9 cellular contexts compared by ENCODE assay signal in the genomic region with DNA sequence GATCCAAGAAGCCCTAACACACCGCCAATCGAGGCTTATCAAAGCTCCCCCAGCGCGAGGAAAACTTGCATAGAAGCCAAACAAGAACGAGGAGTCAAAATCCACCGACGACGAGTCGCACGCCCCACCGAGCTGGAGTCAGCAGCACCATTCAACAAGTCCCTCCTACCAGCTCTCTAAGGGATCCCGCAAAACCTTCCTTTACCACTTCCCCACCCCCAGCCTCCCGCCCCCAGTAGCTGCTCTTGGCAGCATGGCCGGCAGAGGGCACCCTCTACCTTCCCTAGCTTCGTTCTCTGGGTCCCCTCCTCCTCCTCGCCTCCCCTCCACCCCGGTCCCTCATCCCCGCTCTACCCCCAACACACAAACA. TPM values are rescaled to one million over a fixed set of nuclear protein-coding genes. Genes with fewer than 3 reads are reported as not detected.
A peak's percentile ranks its signal among the peaks of the same experiment; 100 is the strongest.
DNase-seq lines count a peak whose midpoint lies in the region; ATAC-seq and TF ChIP-seq lines count a peak whose summit lies in the region.
"Had no signal": no experiment of that assay in that cellular context is flagged by ENCODE, and none has a peak within 500 bp of the region (broad histone marks: within the 10 kb centered on the region; RNA-seq: fewer than 3 reads in every experiment).

No MANE protein-coding gene starts in this region.

- peak overlapping the region; percentile 48 to 66 for H3K4me3 ChIP-seq in Panc1 (ENCODE audit: low read depth in 2 of 2, low read length in 2 of 2)
- H3K4me3 ChIP-seq in trophoblast cell (ENCODE audit: low read depth, low read length): peak overlapping the region; percentile 72

- DNase-seq in DMS53 (lab: John Stamatoyannopoulos, UW): peak; percentile 82
- peak; percentile 84 for DNase-seq in GM20000 (ENCODE audit: low spot score)
- peak; percentile 91 for DNase-seq in HK-2 (ENCODE audit: unreplicated experiment)
- no peak for DNase-seq in Panc1 (ENCODE audit: low read depth, low spot score)
- peak; percentile 21 for DNase-seq in activated T-helper 9 cell treated with anti-CD3 and anti-CD28 coated beads, Interleukin-2, amount 50 U/mL, for 16 hours (ENCODE audit: low read depth)
- DNase-seq in globus pallidus (ENCODE audit: low spot score): peak; percentile 64
- DNase-seq in trophoblast cell: peak; percentile 55 to 70
- peak; percentile 85 for DNase-seq in ureter (ENCODE audit: low spot score)

- peak overlapping the region; percentile 93 for H3K4me2 ChIP-seq in trophoblast cell (ENCODE audit: low read length)

- ATAC-seq in Panc1: peak; percentile 88

- peak; percentile 53 for TF ChIP-seq CTCF in GM20000 (IDR thresholded peaks at IDR 0.05; ENCODE audit: extremely low read depth, missing control alignments)
- peak; percentile 94 for TF ChIP-seq CTCF in Panc1 (IDR thresholded peaks at IDR 0.05)

- POLR2A ChIA-PET in Panc1 (lab: Charles Lee): no interaction called here

- in situ Hi-C loops in Panc1 (cut with HindIII; ENCODE audit: low pct_unique_long_range_greater_than_20kb, low sequenced_read_pairs): no loop called here

- H3K79me1 ChIP-seq in trophoblast cell (ENCODE audit: low read length): peaks cover 4% of the 10 kb centered on the region

- WGBS in trophoblast cell (ENCODE audit: extremely low coverage, insufficient coverage, insufficient read length): no CpG with 5 or more reads among the region's 18 CpGs

- H3K36me3 ChIP-seq in Panc1 (ENCODE audit: control insufficient read depth, insufficient read depth, low read length): no peaks in the 10 kb centered on the region; the same call in 1 of the 2 replicates
- H3K36me3 ChIP-seq in trophoblast cell (ENCODE audit: control insufficient read depth in 1 of 2, insufficient read depth in 2 of 2, low read length in 2 of 2): no peaks in the 10 kb centered on the region
- H3K36me3 ChIP-seq: neutrophil had no signal

- H3K27ac ChIP-seq in Panc1 (ENCODE audit: low read length) (no peak overlapping the region), trophoblast cell (ENCODE audit: low read depth, low read length) (no peak overlapping the region)
- H3K27ac ChIP-seq: neutrophil had no signal

- no peak overlapping the region for H2BK12ac ChIP-seq in trophoblast cell (ENCODE audit: low read length)

- no peak overlapping the region for H3K4ac ChIP-seq in trophoblast cell (ENCODE audit: low read depth, low read length)

- H3K27me3 ChIP-seq in Panc1 (ENCODE audit: control insufficient read depth, insufficient read depth, low read length) (peaks cover 14% of the 10 kb centered on the region), trophoblast cell (ENCODE audit: insufficient read depth, low read length) (peaks cover 27% of the 10 kb centered on the region)

- H2AK5ac ChIP-seq in trophoblast cell (ENCODE audit: low read length): no peak overlapping the region

- no peak overlapping the region for H4K8ac ChIP-seq in trophoblast cell (ENCODE audit: low read depth, low read length)

- H3K79me2 ChIP-seq in trophoblast cell (ENCODE audit: control insufficient read depth, insufficient read depth, low read length, poor library complexity): no peaks in the 10 kb centered on the region

- intact Hi-C loops in Panc1 (cut with micrococcal nuclease; ENCODE audit: unreplicated experiment): loop anchor here (5.0 kb wide), 5 partner anchors 408 to 1458 kb away; a partner anchor contains a TSS

- H4K91ac ChIP-seq in trophoblast cell (ENCODE audit: low read depth, low read length): no peak overlapping the region

- H3K9me3 ChIP-seq in Panc1 (ENCODE audit: control insufficient read depth, insufficient read depth, low read depth, low read length): no peaks in the 10 kb centered on the region
- no peaks in the 10 kb centered on the region for H3K9me3 ChIP-seq in trophoblast cell (ENCODE audit: insufficient read depth, low read depth, low read length)
- H3K9me3 ChIP-seq: neutrophil had no signal

- H4K12ac ChIP-seq in trophoblast cell (ENCODE audit: low read depth, low read length): no peak overlapping the region

- CTCF ChIA-PET in Panc1 (lab: Charles Lee): interaction anchor here (0.6 to 1.4 kb wide), 16 partner anchors 12 to 1772 kb away, joined by 3 to 20 read pairs (median 6); no protein-coding TSS in a partner anchor

- H3K4me1 ChIP-seq in Panc1 (ENCODE audit: control insufficient read depth, insufficient read depth, low read length) (peaks cover 12% of the 10 kb centered on the region), trophoblast cell (ENCODE audit: control insufficient read depth in 1 of 2, insufficient read depth in 2 of 2, low read length in 2 of 2) (peaks cover 9 to 10% of the 10 kb centered on the region in 2 experiments)

- no TSS peak for BruUV-seq in Panc1 (replicated peaks; lab: Mats Ljungman, UMichigan)

- H2AFZ ChIP-seq in trophoblast cell (ENCODE audit: insufficient read depth, low read length, poor library complexity): peak overlapping the region; percentile 43

- H3K14ac ChIP-seq in trophoblast cell (ENCODE audit: low read length): no peak overlapping the region

- H2BK5ac ChIP-seq in trophoblast cell (ENCODE audit: low read depth, low read length, poor library complexity): no peak overlapping the region

- H3K23ac ChIP-seq in trophoblast cell (ENCODE audit: low read length): no peak overlapping the region

- H3K9ac ChIP-seq in trophoblast cell (ENCODE audit: low read length): peak overlapping the region; percentile 18

- H3K18ac ChIP-seq in trophoblast cell (ENCODE audit: low read length): no peak overlapping the region

- H2BK120ac ChIP-seq in trophoblast cell (ENCODE audit: insufficient read depth, low read length, poor library complexity): peak overlapping the region; percentile 64

RNA-seq across cellular contexts. Expression of a gene that starts 1.4 kb away (rescaled TPM):
- total RNA-seq in Panc1 (2021; ENCODE audit: unreplicated experiment) (0.36 TPM), ureter (6.0 TPM)
- 0.21 TPM for polyA plus RNA-seq in Panc1 (2012; ENCODE audit: insufficient read length)
- polyA plus RNA-seq in trophoblast cell (2013): 0.75 and 0.85 TPM in 2 replicates
